ENCODE assay signal across 27 cellular contexts in genomic region chr1:64685942-64686341, GRCh38.
"Had no signal": no experiment of that assay in that cellular context is flagged by ENCODE, and none has a peak within 500 bp of the region (broad histone marks: within the 10 kb centered on the region; RNA-seq: fewer than 3 reads in every experiment).

No MANE protein-coding gene starts in this region.

- H3K36me3 ChIP-seq: brain microvascular endothelial cell, MG63, Peyer's patch had no signal

- H3K27me3 Mint-ChIP-seq: activated CD4-positive, alpha-beta memory T cell treated with anti-CD3 and anti-CD28 coated beads for 36 hours; central memory CD8-positive, alpha-beta T cell had no signal

- H3K4me3 ChIP-seq: MG63, Peyer's patch had no signal

- H3K27me3 ChIP-seq: brain microvascular endothelial cell, MG63, Peyer's patch had no signal

- H3K27ac Mint-ChIP-seq: activated B cell treated with CpG ODN at 0.5 μM for 24 hours; activated CD4-positive, alpha-beta memory T cell treated with anti-CD3 and anti-CD28 coated beads for 36 hours; activated naive CD4-positive, alpha-beta T cell treated with anti-CD3 and anti-CD28 coated beads for 36 hours; activated T-helper 1 cell treated with anti-CD3 and anti-CD28 coated beads, Interleukin-12 subunit alpha, Interleukin-12 subunit beta, Interleukin-2, Interleukin-4 antibody, amounts not matched to agents 30 ng/mL and 10 ng/mL and 1 ng/mL, durations not matched to agents 14 hours and 24 hours and 36 hours had no signal

- H3K4me3 Mint-ChIP-seq: activated B cell treated with CpG ODN at 0.5 μM for 24 hours; activated CD4-positive, alpha-beta memory T cell treated with anti-CD3 and anti-CD28 coated beads for 36 hours; activated naive CD4-positive, alpha-beta T cell treated with anti-CD3 and anti-CD28 coated beads for 36 hours; activated T-cell treated with anti-CD3 and anti-CD28 coated beads, Interleukin-2, amount 50 U/mL, for 4 hours; activated T-helper 1 cell treated with anti-CD3 and anti-CD28 coated beads, Interleukin-12 subunit alpha, Interleukin-12 subunit beta, Interleukin-2, Interleukin-4 antibody, amounts not matched to agents 30 ng/mL and 10 ng/mL and 1 ng/mL, durations not matched to agents 14 hours and 24 hours and 36 hours; central memory CD8-positive, alpha-beta T cell had no signal

- H3K36me3 Mint-ChIP-seq: activated CD4-positive, alpha-beta memory T cell treated with anti-CD3 and anti-CD28 coated beads for 36 hours; activated naive CD4-positive, alpha-beta T cell treated with anti-CD3 and anti-CD28 coated beads, Interleukin-2, amount 50 U/mL, for 72 hours had no signal

- H3K27ac ChIP-seq: brain microvascular endothelial cell, Peyer's patch, VCaP had no signal

- H3K9me3 ChIP-seq: MG63, Peyer's patch had no signal

- H3K4me1 Mint-ChIP-seq: activated B cell treated with CpG ODN at 0.5 μM for 24 hours; central memory CD8-positive, alpha-beta T cell had no signal

- H3K9me3 Mint-ChIP-seq: activated B cell treated with CpG ODN at 0.5 μM for 24 hours; activated CD4-positive, alpha-beta memory T cell treated with anti-CD3 and anti-CD28 coated beads for 36 hours; activated naive CD4-positive, alpha-beta T cell treated with anti-CD3 and anti-CD28 coated beads for 36 hours; activated naive CD4-positive, alpha-beta T cell treated with anti-CD3 and anti-CD28 coated beads, Interleukin-2, amount 50 U/mL, for 72 hours; activated T-cell treated with anti-CD3 and anti-CD28 coated beads, Interleukin-2, amount 50 U/mL, for 4 hours; activated T-helper 1 cell treated with anti-CD3 and anti-CD28 coated beads, Interleukin-12 subunit alpha, Interleukin-12 subunit beta, Interleukin-2, Interleukin-4 antibody, amounts not matched to agents 30 ng/mL and 10 ng/mL and 1 ng/mL, durations not matched to agents 14 hours and 24 hours and 36 hours; central memory CD8-positive, alpha-beta T cell had no signal

- DNase-seq: activated B cell treated with CpG ODN at 0.5 μM for 24 hours; activated CD4-positive, alpha-beta T cell treated with anti-CD3 and anti-CD28 coated beads for 4 hours; activated CD4-positive, alpha-beta T cell treated with anti-CD3 and anti-CD28 coated beads, Interleukin-2, amount 50 U/mL, for 1 hour; activated CD4-positive, CD25-positive, alpha-beta regulatory T cell treated with anti-CD3 and anti-CD28 coated beads, Interleukin-2, amount 50 U/mL, for 72 hours; activated CD8-positive, alpha-beta memory T cell treated with anti-CD3 and anti-CD28 coated beads, Interleukin-2, amount 50 U/mL, for 4 hours; activated gamma-delta T cell treated with Interleukin-2 at 50 U/mL for 16 hours; activated T-cell treated with anti-CD3 and anti-CD28 coated beads for 4 hours; activated T-cell treated with anti-CD3 and anti-CD28 coated beads, Interleukin-2, amount 50 U/mL, for 4 hours; aorta; brain microvascular endothelial cell; MG63; NCI-H1436; NCI-H1930; NCI-H2081 treated with DMSO at 0.1 percent for 48 hours; NCI-H226; NCI-H524 treated with DMSO at 0.1 percent for 48 hours; NK-92 treated with Interleukin-12 subunit alpha and Interleukin-12 subunit beta, amount 100 ng/mL, for 24 hours; Right ventricle myocardium superior; T-helper 1 cell; T-helper 9 cell had no signal
